In the genomic region with DNA sequence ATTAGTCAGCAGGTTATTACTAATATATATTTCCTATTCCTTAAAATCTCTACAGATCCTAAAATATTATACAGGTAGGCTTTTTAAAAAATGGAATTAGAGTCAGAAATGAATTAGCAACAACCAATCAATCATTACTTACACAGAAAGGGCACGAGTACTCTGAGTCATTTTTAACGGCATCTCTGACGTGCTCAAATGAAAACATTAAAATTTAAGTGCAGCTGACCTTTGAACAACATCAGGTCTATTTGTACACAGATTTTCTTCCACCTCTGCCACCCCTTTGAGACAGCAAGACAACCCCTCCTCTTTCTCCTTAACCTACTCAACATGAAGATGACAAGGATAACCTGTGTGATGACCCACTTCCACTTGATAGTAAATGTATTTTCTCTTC, we compare ENCODE assay signal across 34 cellular contexts.
"Had no signal": no experiment of that assay in that cellular context is flagged by ENCODE, and none has a peak within 500 bp of the region (broad histone marks: within the 10 kb centered on the region; RNA-seq: fewer than 3 reads in every experiment).

No MANE protein-coding gene starts in this region.

- H3K9me3 ChIP-seq: ascending aorta, colonic mucosa, gastroesophageal sphincter, lower lobe of right lung, stomach, thyroid gland, upper lobe of left lung, vagina had no signal

- ATAC-seq: activated CD4-positive, CD25-positive, alpha-beta regulatory T cell treated with anti-CD3 and anti-CD28 coated beads, Interleukin-2, amount 50 U/mL, for 24 hours; effector memory CD8-positive, alpha-beta T cell; gastroesophageal sphincter; left lung; lower lobe of right lung; natural killer cell; right cardiac atrium had no signal

- H3K27ac ChIP-seq: ascending aorta, cardiac muscle cell, colonic mucosa, dorsolateral prefrontal cortex, gastroesophageal sphincter, left lung, lower lobe of right lung, neural progenitor cell, parathyroid adenoma, thyroid gland, upper lobe of left lung, vagina, WERI-Rb-1 had no signal

- DNase-seq: activated CD4-positive, alpha-beta T cell treated with anti-CD3 and anti-CD28 coated beads for 48 hours; activated CD4-positive, alpha-beta T cell treated with anti-CD3 and anti-CD28 coated beads, Interleukin-2, amount 50 U/mL, for 48 hours; activated effector memory CD4-positive, alpha-beta T cell treated with anti-CD3 and anti-CD28 coated beads, Interleukin-2, amount 50 U/mL, for 16 hours; activated naive CD4-positive, alpha-beta T cell treated with anti-CD3 and anti-CD28 coated beads for 36 hours; activated naive CD8-positive, alpha-beta T cell treated with anti-CD3 and anti-CD28 coated beads, Interleukin-2, amount 10 ng/mL, durations not matched to agents 7 days and 5 days; activated T-cell treated with anti-CD3 and anti-CD28 coated beads, Interleukin-2, amount 50 U/mL, for 48 hours; cerebellar nuclear complex; colonic mucosa; dorsolateral prefrontal cortex; effector memory CD8-positive, alpha-beta T cell; erythroblast; head of caudate nucleus; hypothalamus; immature natural killer cell; left lung; lower lobe of right lung; mesenchymal stem cell; natural killer cell; occipital lobe; right cardiac atrium; stimulated activated CD4-positive, alpha-beta T cell treated with anti-CD3 and anti-CD28 coated beads, Interleukin-2, amount 100 ng/mL, for 48 hours; stomach; T1000; thyroid gland; upper lobe of left lung; WERI-Rb-1 had no signal

- H2AFZ ChIP-seq: neural progenitor cell, parathyroid adenoma had no signal

- H3K4me3 ChIP-seq: ascending aorta, cardiac muscle cell, colonic mucosa, dorsolateral prefrontal cortex, gastroesophageal sphincter, left lung, lower lobe of right lung, neural progenitor cell, stomach, thyroid gland, upper lobe of left lung, vagina had no signal

- H3K9me3 Mint-ChIP-seq: effector memory CD8-positive, alpha-beta T cell; immature natural killer cell; natural killer cell had no signal

- H3K9ac ChIP-seq: neural progenitor cell, parathyroid adenoma had no signal

- H3K36me3 ChIP-seq: colonic mucosa, neural progenitor cell had no signal

- H3K4me3 Mint-ChIP-seq: activated naive CD4-positive, alpha-beta T cell treated with anti-CD3 and anti-CD28 coated beads for 36 hours; activated naive CD8-positive, alpha-beta T cell treated with anti-CD3 and anti-CD28 coated beads, Interleukin-2, amount 10 ng/mL, durations not matched to agents 7 days and 5 days; brain; effector memory CD8-positive, alpha-beta T cell; natural killer cell; neural progenitor cell had no signal

- H3K4me1 ChIP-seq: ascending aorta, colonic mucosa, gastroesophageal sphincter, lower lobe of right lung, parathyroid adenoma, vagina had no signal

- H3K27me3 ChIP-seq: ascending aorta, cardiac muscle cell, colonic mucosa, dorsolateral prefrontal cortex, gastroesophageal sphincter, left lung, neural progenitor cell, stomach, thyroid gland, upper lobe of left lung, vagina had no signal

- H3K27ac Mint-ChIP-seq: activated naive CD4-positive, alpha-beta T cell treated with anti-CD3 and anti-CD28 coated beads for 36 hours; activated naive CD8-positive, alpha-beta T cell treated with anti-CD3 and anti-CD28 coated beads, Interleukin-2, amount 10 ng/mL, durations not matched to agents 7 days and 5 days; brain; neural progenitor cell had no signal

- H3K4me2 ChIP-seq: neural progenitor cell had no signal

- H3K4me1 Mint-ChIP-seq: brain, neural progenitor cell had no signal
